Comparison of ENCODE assay signal across 8 cellular contexts in the genomic region with DNA sequence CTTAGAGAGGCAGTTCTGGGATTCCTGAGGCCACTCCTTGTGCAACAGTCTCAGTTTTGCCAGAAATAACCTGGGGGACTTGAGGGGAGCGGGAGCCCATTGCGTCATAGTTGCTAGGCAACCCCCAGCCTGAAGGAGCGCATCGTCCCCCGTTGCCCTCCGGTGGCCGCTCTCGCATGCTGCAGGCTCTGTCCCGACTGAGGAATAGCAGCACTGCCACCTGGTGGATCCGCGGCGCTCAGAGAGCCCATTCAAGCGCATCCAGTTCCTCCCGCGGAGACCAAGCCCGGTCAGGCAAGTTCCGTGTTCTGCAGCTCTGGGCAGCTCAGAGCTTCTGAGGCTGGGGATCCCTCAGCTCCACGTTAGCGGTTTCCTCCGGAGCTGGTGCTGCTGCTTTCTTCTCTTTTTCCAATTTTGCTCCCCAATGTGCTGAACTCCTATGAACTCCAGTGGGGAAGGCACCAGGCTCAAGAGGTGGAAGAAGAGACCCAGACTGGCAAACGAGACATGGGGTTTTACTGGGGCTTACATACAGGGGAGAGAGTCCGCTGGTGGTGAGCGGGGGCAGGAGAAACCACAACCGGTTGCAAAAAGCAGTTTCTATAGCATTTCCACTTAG. TPM values are rescaled to one million over a fixed set of nuclear protein-coding genes. Genes with fewer than 3 reads are reported as not detected.
DNase-seq lines count a peak whose midpoint lies in the region; ATAC-seq lines count a peak whose summit lies in the region.

No MANE protein-coding gene starts in this region.

- ATAC-seq in GM19372 (IDR thresholded peaks at IDR 0.05; ENCODE audit: low read depth, unreplicated experiment) (peak; percentile 98), HG03457 (IDR thresholded peaks at IDR 0.05; ENCODE audit: unreplicated experiment) (peak; percentile 96), left colon (peak; percentile 99)

- H3K4me1 ChIP-seq in CD4-positive, alpha-beta memory T cell (ENCODE audit: insufficient read depth, low read length): no peaks in the 10 kb centered on the region

- H3K9me3 ChIP-seq in CD4-positive, alpha-beta memory T cell (ENCODE audit: control insufficient read depth in 1 of 2, low read length in 2 of 2): no peaks in the 10 kb centered on the region

- peaks cover 12 to 36% of the 10 kb centered on the region in 2 donors for H3K27me3 Mint-ChIP-seq in CD4-positive, alpha-beta memory T cell

- H3K4me1 Mint-ChIP-seq in CD4-positive, alpha-beta memory T cell: peaks cover 0 to 6% (median 4%) of the 10 kb centered on the region in 4 donors

- no peaks in the 10 kb centered on the region for H3K27me3 ChIP-seq in CD4-positive, alpha-beta memory T cell (ENCODE audit: insufficient read depth, low read length)

- no peak overlapping the region for H3K4me3 Mint-ChIP-seq in CD4-positive, alpha-beta memory T cell

- H3K4me3 ChIP-seq in CD4-positive, alpha-beta memory T cell (ENCODE audit: low read length in 2 of 2): no peak overlapping the region

- intact Hi-C loops in CD4-positive, alpha-beta memory T cell (cut with micrococcal nuclease): loop anchor here (1.0 to 5.0 kb wide), 3 partner anchors 45 to 239 kb away; partner anchors contain the start of genes GMPPA and STK11IP
- intact Hi-C loops in left colon (cut with DNase I, micrococcal nuclease): loop anchor here in 1 of 2 donors (10.0 kb wide), 1 partner anchor 98 kb away; the partner anchor contains the start of genes CHPF and TMEM198

- POLR2A ChIA-PET in CD4-positive, alpha-beta memory T cell (lab: Charles Lee; ENCODE audit: partially characterized antibody): interaction anchor here (0.6 kb wide), 1 partner anchor 24 kb away, joined by 3 read pairs; no protein-coding TSS in a partner anchor

- peak overlapping the region in 4 of 7 donors; percentile 32 to 70 (median 53) for H3K27ac Mint-ChIP-seq in CD4-positive, alpha-beta memory T cell

- no peak overlapping the region for H3K27ac ChIP-seq in CD4-positive, alpha-beta memory T cell (ENCODE audit: low read depth, low read length)

- CTCF ChIA-PET in CD4-positive, alpha-beta memory T cell (lab: Charles Lee; ENCODE audit: partially characterized antibody): interaction anchor here (0.7 to 4.7 kb wide), 9 partner anchors 10 to 240 kb away, joined by 3 to 51 read pairs (median 5); partner anchors contain the start of genes CHPF, STK11IP and TMEM198

- no peaks in the 10 kb centered on the region for H3K9me3 Mint-ChIP-seq in CD4-positive, alpha-beta memory T cell

- H3K36me3 Mint-ChIP-seq in CD4-positive, alpha-beta memory T cell: no peaks in the 10 kb centered on the region

- peak; percentile 80 to 88 (median 83) for DNase-seq in CD4-positive, alpha-beta memory T cell
- peak; percentile 91 for DNase-seq in NCI-H510A treated with DMSO at 0.1 percent for 48 hours (lab: John Stamatoyannopoulos, UW)
- peak; percentile 84 for DNase-seq in activated CD4-positive, CD25-positive, alpha-beta regulatory T cell treated with anti-CD3 and anti-CD28 coated beads, Interleukin-2, amount 50 U/mL, for 72 hours
- DNase-seq in cerebellar nuclear complex (lab: John Stamatoyannopoulos, UW): peak; percentile 75 to 83
- peak; percentile 94 to 97 for DNase-seq in left colon
- peak; percentile 90 for DNase-seq in stimulated activated CD4-positive, alpha-beta T cell treated with anti-CD3 and anti-CD28 coated beads, Interleukin-4, amount 100 ng/mL, for 1 hour

- no peaks in the 10 kb centered on the region for H3K36me3 ChIP-seq in CD4-positive, alpha-beta memory T cell (ENCODE audit: insufficient read depth, low read length)

RNA-seq across cellular contexts. Expression of gene SLC4A3, which starts 15.1 kb away (rescaled TPM):
- not detected for total RNA-seq in CD4-positive, alpha-beta memory T cell
- polyA plus RNA-seq in CD4-positive, alpha-beta memory T cell: not detected
- 1 to 10 TPM in 1 of 2 donors, under 1 TPM in 1; 0.24 to 1.2 TPM for total RNA-seq in left colon

RNA-seq across cellular contexts. Expression of gene STK11IP, which starts 44.9 kb away (rescaled TPM):
- 10 to 100 TPM; 48.7 to 50.2 TPM for total RNA-seq in CD4-positive, alpha-beta memory T cell
- polyA plus RNA-seq in CD4-positive, alpha-beta memory T cell: 1 to 10 TPM; 8.3 to 9.8 TPM
- total RNA-seq in left colon: 10 to 100 TPM; 27.9 to 35.5 TPM
